ENCODE assay signal across 26 cellular contexts in genomic region chr14:62655161-62655560, GRCh38.
DNase-seq lines count a peak whose midpoint lies in the region; ATAC-seq and TF ChIP-seq lines count a peak whose summit lies in the region.
"Had no signal": no experiment of that assay in that cellular context is flagged by ENCODE, and none has a peak within 500 bp of the region (broad histone marks: within the 10 kb centered on the region; RNA-seq: fewer than 3 reads in every experiment).

No MANE protein-coding gene starts in this region.

- no peaks in the 10 kb centered on the region for H3K36me3 ChIP-seq in fibroblast of lung (ENCODE audit: control insufficient read depth, insufficient read depth, low read length)
- H3K36me3 ChIP-seq: BE2C, brain microvascular endothelial cell, lower lobe of right lung, prostate gland, SJCRH30 had no signal

- H3K79me2 ChIP-seq in fibroblast of lung (ENCODE audit: control insufficient read depth, insufficient read depth, low read length), result no peaks in the 10 kb centered on the region

- H2AFZ ChIP-seq in fibroblast of lung (ENCODE audit: low read length), result no peak overlapping the region

- DNase-seq in D341Med (ENCODE audit: low spot score), result peak; percentile 28
- DNase-seq in NCI-H2171 treated with DMSO at 0.1 percent for 48 hours (lab: John Stamatoyannopoulos, UW), result peak; percentile 55
- peak; percentile 14 to 19 for DNase-seq in fibroblast of lung (ENCODE audit: low read depth in 2 of 2)
- no peak for DNase-seq in mesothelial cell of epicardium (ENCODE audit: low spot score in 2 of 2, unreplicated experiment in 2 of 2)
- DNase-seq in activated CD8-positive, alpha-beta memory T cell treated with anti-CD3 and anti-CD28 coated beads, Interleukin-2, amount 50 U/mL, for 48 hours, result no peak
- no peak for DNase-seq in activated CD4-positive, CD25-positive, alpha-beta regulatory T cell treated with anti-CD3 and anti-CD28 coated beads, Interleukin-2, amount 50 U/mL, for 72 hours
- DNase-seq in NCI-H446 (lab: John Stamatoyannopoulos, UW), result no peak
- DNase-seq: activated CD4-positive, alpha-beta memory T cell treated with anti-CD3 and anti-CD28 coated beads, Interleukin-2, amount 10 ng/mL, durations not matched to agents 7 days and 5 days; activated naive CD8-positive, alpha-beta T cell treated with anti-CD3 and anti-CD28 coated beads for 36 hours; BE2C; brain microvascular endothelial cell; effector memory CD4-positive, alpha-beta T cell; erythroblast; H9; kidney; lower lobe of right lung; NCI-H2081; NCI-H510A treated with DMSO at 0.1 percent for 48 hours; SJCRH30; T-cell had no signal

- H3K9me3 ChIP-seq in fibroblast of lung (ENCODE audit: control insufficient read depth, insufficient read depth, low read depth, low read length), result no peaks in the 10 kb centered on the region
- H3K9me3 ChIP-seq: A549, BE2C, lower lobe of right lung, prostate gland, SJCRH30 had no signal

- H3K4me1 ChIP-seq in fibroblast of lung (ENCODE audit: control insufficient read depth, extremely low read depth, insufficient read depth, low read length), result no peaks in the 10 kb centered on the region
- H3K4me1 ChIP-seq: A549, BE2C, lower lobe of right lung, prostate gland, SJCRH30 had no signal

- H3K27me3 ChIP-seq in fibroblast of lung (ENCODE audit: control insufficient read depth, insufficient read depth, low read length), result no peaks in the 10 kb centered on the region
- H3K27me3 ChIP-seq: BE2C, brain microvascular endothelial cell had no signal

- H3K4me1 Mint-ChIP-seq in mesothelial cell of epicardium, result peaks cover 21% of the 10 kb centered on the region
- H3K4me1 Mint-ChIP-seq: activated CD4-positive, alpha-beta memory T cell treated with anti-CD3 and anti-CD28 coated beads, Interleukin-2, amount 10 ng/mL, durations not matched to agents 7 days and 5 days; activated naive CD8-positive, alpha-beta T cell treated with anti-CD3 and anti-CD28 coated beads for 36 hours; T-cell had no signal

- peaks cover 9% of the 10 kb centered on the region for H3K9me3 Mint-ChIP-seq in mesothelial cell of epicardium
- H3K9me3 Mint-ChIP-seq: activated naive CD8-positive, alpha-beta T cell treated with anti-CD3 and anti-CD28 coated beads for 36 hours; H9 had no signal

- H3K27ac ChIP-seq in fibroblast of lung (ENCODE audit: insufficient read depth, low read length), result no peak overlapping the region
- H3K27ac ChIP-seq: A549, brain microvascular endothelial cell, lower lobe of right lung, prostate gland, SJCRH30 had no signal

- no peaks in the 10 kb centered on the region for H4K20me1 ChIP-seq in fibroblast of lung (ENCODE audit: control insufficient read depth, extremely low read depth, insufficient read depth, low read length)

- no peak overlapping the region for H3K9ac ChIP-seq in fibroblast of lung (ENCODE audit: insufficient read depth, low read length)

- ATAC-seq in HG03135 (IDR thresholded peaks at IDR 0.05; ENCODE audit: unreplicated experiment), result no peak
- ATAC-seq: A549; activated CD4-positive, CD25-positive, alpha-beta regulatory T cell treated with anti-CD3 and anti-CD28 coated beads, Interleukin-2, amount 50 U/mL, for 24 hours; HepG2; lower lobe of right lung; T-cell had no signal

- no peak overlapping the region for H3K4me2 ChIP-seq in fibroblast of lung (ENCODE audit: extremely low read depth, insufficient read depth, low read length)
- H3K4me2 ChIP-seq: A549 had no signal

- peak overlapping the region; percentile 41 for H3K27ac Mint-ChIP-seq in mesothelial cell of epicardium
- H3K27ac Mint-ChIP-seq: activated CD4-positive, alpha-beta memory T cell treated with anti-CD3 and anti-CD28 coated beads, Interleukin-2, amount 10 ng/mL, durations not matched to agents 7 days and 5 days; activated naive CD8-positive, alpha-beta T cell treated with anti-CD3 and anti-CD28 coated beads for 36 hours; H9; T-cell; type B pancreatic cell had no signal

- H3K36me3 Mint-ChIP-seq in mesothelial cell of epicardium, result no peaks in the 10 kb centered on the region
- H3K36me3 Mint-ChIP-seq: activated naive CD8-positive, alpha-beta T cell treated with anti-CD3 and anti-CD28 coated beads for 36 hours; T-cell; type B pancreatic cell had no signal

- peak overlapping the region in 1 of 4 experiments; percentile 5 for H3K4me3 ChIP-seq in fibroblast of lung (replicated peaks in 1 of 4; ENCODE audit: control extremely low read depth in 1 of 4, insufficient read depth in 1 of 4, low read depth in 3 of 4, low read length in 4 of 4)
- H3K4me3 ChIP-seq: A549, lower lobe of right lung, prostate gland, SJCRH30 had no signal

- TF ChIP-seq CTCF in fibroblast of lung (conservative IDR thresholded peaks at IDR 0.05 in 1 of 2, IDR thresholded peaks at IDR 0.05 in 1 of 2; ENCODE audit: low read depth in 1 of 2, low read length in 2 of 2), result no peak
- TF ChIP-seq CTCF in mesothelial cell of epicardium (IDR thresholded peaks at IDR 0.05; ENCODE audit: unreplicated experiment), result no peak

- no peaks in the 10 kb centered on the region for H3K27me3 Mint-ChIP-seq in mesothelial cell of epicardium (ENCODE audit: low read depth)
- H3K27me3 Mint-ChIP-seq: activated CD4-positive, alpha-beta memory T cell treated with anti-CD3 and anti-CD28 coated beads, Interleukin-2, amount 10 ng/mL, durations not matched to agents 7 days and 5 days; activated naive CD8-positive, alpha-beta T cell treated with anti-CD3 and anti-CD28 coated beads for 36 hours; T-cell; type B pancreatic cell had no signal

- H3K4me3 Mint-ChIP-seq in mesothelial cell of epicardium, result no peak overlapping the region
- H3K4me3 Mint-ChIP-seq: activated CD4-positive, alpha-beta memory T cell treated with anti-CD3 and anti-CD28 coated beads, Interleukin-2, amount 10 ng/mL, durations not matched to agents 7 days and 5 days; activated naive CD8-positive, alpha-beta T cell treated with anti-CD3 and anti-CD28 coated beads for 36 hours; H9; T-cell; type B pancreatic cell had no signal

Comparison
In these comparisons a context has a peak if more than half of its experiments do, and no peak if none do; other contexts are left out.
1. DNase-seq: peak in D341Med (single experiment), NCI-H2171 treated with DMSO at 0.1 percent for 48 hours (single experiment) and fibroblast of lung (2 of 2); none in mesothelial cell of epicardium (0 of 2), activated CD8-positive, alpha-beta memory T cell treated with anti-CD3 and anti-CD28 coated beads, Interleukin-2, amount 50 U/mL, for 48 hours (single experiment), activated CD4-positive, CD25-positive, alpha-beta regulatory T cell treated with anti-CD3 and anti-CD28 coated beads, Interleukin-2, amount 50 U/mL, for 72 hours (single experiment) and NCI-H446 (0 of 2).